15 cellular contexts compared by ENCODE assay signal in genomic region chr15:27454281-27455060, GRCh38.
DNase-seq lines count a peak whose midpoint lies in the region; ATAC-seq, FAIRE-seq and TF ChIP-seq lines count a peak whose summit lies in the region.
"Had no signal": no experiment of that assay in that cellular context is flagged by ENCODE, and none has a peak within 500 bp of the region (broad histone marks: within the 10 kb centered on the region; RNA-seq: fewer than 3 reads in every experiment).

No MANE protein-coding gene starts in this region.

- no peak for TF ChIP-seq CTCF in fibroblast of the aortic adventitia (IDR thresholded peaks at IDR 0.05; ENCODE audit: insufficient read depth, low read length)

- H3K4me3 ChIP-seq in fibroblast of the aortic adventitia (ENCODE audit: low read depth, low read length) = no peak overlapping the region
- H3K4me3 ChIP-seq: breast epithelium had no signal

- no peak for ATAC-seq in GM19328 (IDR thresholded peaks at IDR 0.05; ENCODE audit: unreplicated experiment)

- peak; percentile 92 for FAIRE-seq in urothelium cell line (lab: Jason Lieb, UNC)

- DNase-seq in HS-5 (ENCODE audit: low read depth) (peak; percentile 67), T1000 (lab: John Stamatoyannopoulos, UW) (peak; percentile 49), fibroblast of the aortic adventitia (ENCODE audit: low read depth) (peak; percentile 54), urothelium cell line (ENCODE audit: low spot score) (peak; percentile 74), NCI-H446 (lab: John Stamatoyannopoulos, UW) (no peak), NCI-H1436 (lab: John Stamatoyannopoulos, UW) (no peak)
- DNase-seq: activated CD4-positive, CD25-positive, alpha-beta regulatory T cell treated with anti-CD3 and anti-CD28 coated beads, Interleukin-2, amount 50 U/mL, for 72 hours; activated CD8-positive, alpha-beta memory T cell treated with anti-CD3 and anti-CD28 coated beads, Interleukin-2, amount 50 U/mL, for 4 hours; activated naive CD4-positive, alpha-beta T cell treated with Interleukin-2 at 50 U/mL for 16 hours; Kasumi-1; NCI-H526; stimulated activated CD4-positive, alpha-beta T cell treated with anti-CD3 and anti-CD28 coated beads, Interleukin-15, amount 100 ng/mL, for 24 hours; substantia nigra had no signal

Comparison
In these comparisons a context has a peak if more than half of its experiments do, and no peak if none do; other contexts are left out.
1. DNase-seq: peak in HS-5 (single experiment), T1000 (single experiment), fibroblast of the aortic adventitia (single experiment) and urothelium cell line (single experiment); none in NCI-H446 (0 of 2) and NCI-H1436 (single experiment).